8 cellular contexts compared by ENCODE assay signal in the genomic region with DNA sequence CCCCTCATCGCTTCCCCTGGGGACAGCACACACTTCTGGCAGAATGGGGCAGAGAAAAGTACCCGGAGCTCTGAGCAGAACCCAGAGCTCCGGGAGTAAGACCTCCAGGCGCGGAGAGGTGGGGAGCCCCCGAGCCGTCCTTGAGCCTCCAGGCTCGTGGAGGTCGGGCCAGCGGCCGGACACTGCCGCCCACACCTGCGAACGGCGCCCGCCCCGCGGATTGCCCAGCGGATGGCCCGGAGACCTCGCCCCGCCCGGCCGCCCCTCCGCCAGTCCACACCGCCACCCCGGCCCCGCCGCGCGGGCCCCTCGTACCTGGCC. TPM values are rescaled to one million over a fixed set of nuclear protein-coding genes. Genes with fewer than 3 reads are reported as not detected.
DNase-seq lines count a peak whose midpoint lies in the region; ATAC-seq lines count a peak whose summit lies in the region.

No MANE protein-coding gene starts in this region.

- POLR2A ChIA-PET in activated CD8-positive, alpha-beta T cell treated with anti-CD3 and anti-CD28 coated beads, Interleukin-2, amount 10 ng/mL, durations not matched to agents 7 days and 5 days (lab: Charles Lee): interaction anchor here (0.9 to 1.4 kb wide), 5 partner anchors 9 to 33 kb away, joined by 3 to 6 read pairs (median 5); no protein-coding TSS in a partner anchor

- H3K4me1 Mint-ChIP-seq in activated CD8-positive, alpha-beta T cell treated with anti-CD3 and anti-CD28 coated beads, Interleukin-2, amount 10 ng/mL, durations not matched to agents 7 days and 5 days (ENCODE audit: low read depth): peaks cover 41% of the 10 kb centered on the region
- H3K4me1 Mint-ChIP-seq in stimulated activated memory B cell treated with anti-CD40 and anti-IgM and Interleukin-4, amounts not matched to agents 10 μg/mL and 1 μg/mL and 100 μg/mL, for 72 hours: peaks cover 39% of the 10 kb centered on the region

- no peaks in the 10 kb centered on the region for H3K27me3 Mint-ChIP-seq in activated CD8-positive, alpha-beta T cell treated with anti-CD3 and anti-CD28 coated beads, Interleukin-2, amount 10 ng/mL, durations not matched to agents 7 days and 5 days (ENCODE audit: low read depth)
- H3K27me3 Mint-ChIP-seq in stimulated activated memory B cell treated with anti-CD40 and anti-IgM and Interleukin-4, amounts not matched to agents 10 μg/mL and 1 μg/mL and 100 μg/mL, for 72 hours: no peaks in the 10 kb centered on the region

- peak overlapping the region; percentile 93 for H3K4me3 Mint-ChIP-seq in activated CD8-positive, alpha-beta T cell treated with anti-CD3 and anti-CD28 coated beads, Interleukin-2, amount 10 ng/mL, durations not matched to agents 7 days and 5 days
- peak overlapping the region; percentile 87 for H3K4me3 Mint-ChIP-seq in stimulated activated memory B cell treated with anti-CD40 and anti-IgM and Interleukin-4, amounts not matched to agents 10 μg/mL and 1 μg/mL and 100 μg/mL, for 72 hours

- DNase-seq in GM03348 (ENCODE audit: low spot score): peak; percentile 38
- DNase-seq in activated CD8-positive, alpha-beta T cell treated with anti-CD3 and anti-CD28 coated beads, Interleukin-2, amount 10 ng/mL, durations not matched to agents 7 days and 5 days: no peak
- DNase-seq in MV-4-11 (lab: John Stamatoyannopoulos, UW): no peak
- DNase-seq in midbrain (lab: John Stamatoyannopoulos, UW): no peak
- no peak for DNase-seq in SKM-1 (lab: John Stamatoyannopoulos, UW; ENCODE audit: unreplicated experiment)

- ATAC-seq in HG02840 (IDR thresholded peaks at IDR 0.05; ENCODE audit: low FRiP score, unreplicated experiment): peak; percentile 9
- ATAC-seq in activated CD8-positive, alpha-beta T cell treated with anti-CD3 and anti-CD28 coated beads, Interleukin-2, amount 10 ng/mL, durations not matched to agents 7 days and 5 days: peak; percentile 1
- ATAC-seq in stimulated activated memory B cell treated with anti-CD40 and anti-IgM and Interleukin-4, amounts not matched to agents 10 μg/mL and 1 μg/mL and 100 μg/mL, for 72 hours: peak; percentile 22

- H3K4me3 ChIP-seq in iPS-11a (ENCODE audit: low read depth, low read length): peak overlapping the region; percentile 86

- H3K27ac Mint-ChIP-seq in activated CD8-positive, alpha-beta T cell treated with anti-CD3 and anti-CD28 coated beads, Interleukin-2, amount 10 ng/mL, durations not matched to agents 7 days and 5 days: peak overlapping the region; percentile 90
- H3K27ac Mint-ChIP-seq in stimulated activated memory B cell treated with anti-CD40 and anti-IgM and Interleukin-4, amounts not matched to agents 10 μg/mL and 1 μg/mL and 100 μg/mL, for 72 hours: peak overlapping the region; percentile 82

- H3K36me3 Mint-ChIP-seq in activated CD8-positive, alpha-beta T cell treated with anti-CD3 and anti-CD28 coated beads, Interleukin-2, amount 10 ng/mL, durations not matched to agents 7 days and 5 days (ENCODE audit: low read depth): peaks cover 31% of the 10 kb centered on the region
- H3K36me3 Mint-ChIP-seq in stimulated activated memory B cell treated with anti-CD40 and anti-IgM and Interleukin-4, amounts not matched to agents 10 μg/mL and 1 μg/mL and 100 μg/mL, for 72 hours: peaks cover 6% of the 10 kb centered on the region

- no peaks in the 10 kb centered on the region for H3K9me3 Mint-ChIP-seq in activated CD8-positive, alpha-beta T cell treated with anti-CD3 and anti-CD28 coated beads, Interleukin-2, amount 10 ng/mL, durations not matched to agents 7 days and 5 days (ENCODE audit: insufficient read depth)
- no peaks in the 10 kb centered on the region for H3K9me3 Mint-ChIP-seq in stimulated activated memory B cell treated with anti-CD40 and anti-IgM and Interleukin-4, amounts not matched to agents 10 μg/mL and 1 μg/mL and 100 μg/mL, for 72 hours

- CTCF ChIA-PET in activated CD8-positive, alpha-beta T cell treated with anti-CD3 and anti-CD28 coated beads, Interleukin-2, amount 10 ng/mL, durations not matched to agents 7 days and 5 days (lab: Charles Lee): no interaction called here

RNA-seq across cellular contexts. Expression of a gene that starts 0.3 kb away (rescaled TPM):
- 10 to 100 TPM; 76.5 to 80.4 TPM for total RNA-seq in activated CD8-positive, alpha-beta T cell treated with anti-CD3 and anti-CD28 coated beads, Interleukin-2, amount 10 ng/mL, durations not matched to agents 7 days and 5 days
